Comparison of ENCODE assay signal across 7 cellular contexts in the genomic region with DNA sequence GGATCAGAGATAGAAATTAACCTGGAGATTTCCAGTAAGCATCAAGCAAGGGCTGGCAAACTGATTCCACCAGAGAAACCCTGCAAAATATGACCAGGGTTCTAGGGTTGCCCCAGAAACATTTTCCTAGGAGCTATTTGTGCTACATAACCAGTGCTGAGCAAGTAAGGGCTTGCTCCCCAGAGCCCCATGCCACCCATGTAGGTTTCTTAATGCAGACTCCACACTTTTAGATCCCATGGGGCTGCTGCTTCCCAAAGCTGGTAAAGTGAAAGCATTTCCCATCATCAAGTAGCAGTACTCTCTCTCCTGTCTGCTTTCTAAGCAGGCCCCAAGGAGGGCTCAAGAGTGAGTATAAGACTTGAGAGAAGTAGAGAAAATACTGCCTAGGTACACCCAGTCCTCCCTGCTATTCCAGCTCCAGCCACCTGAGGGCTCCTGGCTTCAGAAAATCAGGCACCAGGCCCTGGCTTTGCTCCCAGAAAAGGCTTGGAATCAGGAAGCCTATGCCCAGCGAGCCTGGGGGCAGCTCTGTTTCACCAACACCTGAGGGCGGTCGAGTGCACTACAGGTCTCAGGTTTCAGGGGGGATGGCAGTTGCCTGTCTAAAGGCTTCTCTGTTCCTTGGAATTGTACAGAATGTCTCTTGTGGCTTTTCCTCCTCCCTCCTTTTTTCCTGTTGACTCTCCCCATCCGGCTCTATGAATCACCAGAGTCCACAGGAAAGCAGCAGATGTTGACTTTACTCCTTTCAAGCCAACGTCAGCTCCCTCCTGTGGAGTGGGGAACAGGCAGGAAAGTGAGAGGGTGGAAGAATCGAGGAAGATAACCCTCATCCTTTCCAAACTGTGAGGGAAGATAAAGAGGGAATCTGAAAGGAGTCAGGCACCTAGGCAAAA. TPM values are rescaled to one million over a fixed set of nuclear protein-coding genes. Genes with fewer than 3 reads are reported as not detected.
DNase-seq lines count a peak whose midpoint lies in the region; ATAC-seq, FAIRE-seq and TF ChIP-seq lines count a peak whose summit lies in the region.

No MANE protein-coding gene starts in this region.

- no peak for FAIRE-seq in GM12891 (lab: Jason Lieb, UNC)

- peak overlapping the region; percentile 86 for H3K27ac ChIP-seq in right cardiac atrium (ENCODE audit: low read length)

- peaks cover 1% of the 10 kb centered on the region for H3K4me1 Mint-ChIP-seq in T-helper 17 cell
- peaks cover 29% of the 10 kb centered on the region for H3K4me1 Mint-ChIP-seq in progenitor cell of endocrine pancreas (ENCODE audit: low read depth)

- no peaks in the 10 kb centered on the region for H3K27me3 ChIP-seq in right cardiac atrium (ENCODE audit: control insufficient read depth, insufficient read depth)

- no peaks in the 10 kb centered on the region for H3K36me3 Mint-ChIP-seq in T-helper 17 cell (ENCODE audit: low read depth)
- no peaks in the 10 kb centered on the region for H3K36me3 Mint-ChIP-seq in progenitor cell of endocrine pancreas (ENCODE audit: insufficient read depth)

- H3K27ac Mint-ChIP-seq in T-helper 17 cell, result no peak overlapping the region
- H3K27ac Mint-ChIP-seq in progenitor cell of endocrine pancreas, result peak overlapping the region; percentile 94

- peak; percentile 76 for ATAC-seq in T-helper 17 cell
- ATAC-seq in right cardiac atrium, result peak; percentile 89 to 92
- ATAC-seq in GM18867 (IDR thresholded peaks at IDR 0.05; ENCODE audit: unreplicated experiment), result no peak

- no peaks in the 10 kb centered on the region for H3K9me3 Mint-ChIP-seq in progenitor cell of endocrine pancreas (ENCODE audit: low read depth)

- H3K4me3 Mint-ChIP-seq in T-helper 17 cell (no peak overlapping the region), progenitor cell of endocrine pancreas (ENCODE audit: low read depth) (peak overlapping the region; percentile 51)

- DNase-seq in GM12891 (ENCODE audit: insufficient read length, low spot score) (peak; percentile 42), NCI-H146 (lab: John Stamatoyannopoulos, UW) (peak; percentile 98), T-helper 17 cell (peak in 2 of 3 donors; percentile 15 to 44), astrocyte of the hippocampus (ENCODE audit: low read depth, low spot score) (peak; percentile 99), right cardiac atrium (peak; percentile 93 to 97 (median 94)), progenitor cell of endocrine pancreas (ENCODE audit: low spot score, unreplicated experiment) (peak; percentile 89)

- no peaks in the 10 kb centered on the region for H3K9me3 ChIP-seq in T-helper 17 cell (ENCODE audit: control insufficient read depth, low read length, poor library complexity, severe bottlenecking)
- H3K9me3 ChIP-seq in right cardiac atrium (ENCODE audit: control insufficient read depth, low read length), result no peaks in the 10 kb centered on the region

- intact Hi-C loops in right cardiac atrium (cut with DNase I), result loop anchor here (5.0 to 10.0 kb wide), 3 partner anchors 73 to 123 kb away; partner anchors contain the start of genes ANKRD34A (in 1 of the 4) and POLR3GL (in 1 of the 4)

- peaks cover 9% of the 10 kb centered on the region for H3K4me1 ChIP-seq in right cardiac atrium (ENCODE audit: control insufficient read depth, insufficient read depth, low read length)

- H3K27me3 Mint-ChIP-seq in T-helper 17 cell (no peaks in the 10 kb centered on the region), progenitor cell of endocrine pancreas (peaks cover 1% of the 10 kb centered on the region)

- peak overlapping the region; percentile 2 for H3K4me3 ChIP-seq in right cardiac atrium (ENCODE audit: low read length)

- TF ChIP-seq POLR2A in GM12891 (IDR thresholded peaks at IDR 0.05; ENCODE audit: low read depth, low read length), result no peak

- no peak for TF ChIP-seq CTCF in progenitor cell of endocrine pancreas (IDR thresholded peaks at IDR 0.05; ENCODE audit: unreplicated experiment)

- 1% methylated on average over 6 of the region's 6 CpGs for WGBS in right cardiac atrium

TF ChIP-seq in GM12891, 5 proteins besides CTCF, POLR2A, EP300 and RAD21:
- TF ChIP-seq POLR2AphosphoS5 (IDR thresholded peaks at IDR 0.05; ENCODE audit: low read depth, low read length), result no peak
- TF ChIP-seq TAF1 (IDR thresholded peaks at IDR 0.05; ENCODE audit: low read depth, low read length), result no peak
- no peak for TF ChIP-seq SPI1 (IDR thresholded peaks at IDR 0.05; ENCODE audit: low read depth, low read length)
- TF ChIP-seq PAX5 (IDR thresholded peaks at IDR 0.05; ENCODE audit: insufficient read depth, low read length, severe bottlenecking), result no peak
- TF ChIP-seq POU2F2 (IDR thresholded peaks at IDR 0.05; ENCODE audit: low read depth, low read length), result no peak
TF ChIP-seq in GM12891: peak in this region for 0.

RNA-seq across cellular contexts. Expression of gene ANKRD35, which starts 6.2 kb away (rescaled TPM):
- polyA plus RNA-seq in GM12891 (2012; ENCODE audit: low read depth, missing spikeins), result not detected
- total RNA-seq in T-helper 17 cell (not detected), right cardiac atrium (1 to 10 TPM; 1.9 to 2.3 (median 2.1) TPM), progenitor cell of endocrine pancreas (0.31 TPM in 2 replicates)
- polyA plus RNA-seq in right cardiac atrium, result 1.4 TPM

RNA-seq across cellular contexts. Expression of gene ITGA10, which starts 18.0 kb away (rescaled TPM):
- 0.42 TPM for polyA plus RNA-seq in GM12891 (2012; ENCODE audit: low read depth, missing spikeins)
- 1 to 10 TPM in 1 of 2 donors, under 1 TPM in 1; 0.70 to 1.3 TPM for total RNA-seq in T-helper 17 cell
- total RNA-seq in right cardiac atrium, result 10 to 100 TPM; 10.2 to 29.0 (median 12.6) TPM
- 5.6 TPM for polyA plus RNA-seq in right cardiac atrium
- total RNA-seq in progenitor cell of endocrine pancreas, result 0.81 and 0.89 TPM in 2 replicates

RNA-seq across cellular contexts. Expression of gene PEX11B, which starts 26.7 kb away (rescaled TPM):
- polyA plus RNA-seq in GM12891 (2012; ENCODE audit: low read depth, missing spikeins), result 33.9 TPM
- 10 to 100 TPM; 15.7 TPM for total RNA-seq in T-helper 17 cell
- total RNA-seq in right cardiac atrium, result 10 to 100 TPM; 21.4 to 23.7 (median 22.4) TPM
- 22.8 TPM for polyA plus RNA-seq in right cardiac atrium
- total RNA-seq in progenitor cell of endocrine pancreas, result 21.1 and 23.9 TPM in 2 replicates

RNA-seq across cellular contexts. Expression of gene PIAS3, which starts 33.0 kb away (rescaled TPM):
- polyA plus RNA-seq in GM12891 (2012; ENCODE audit: low read depth, missing spikeins), result 10.4 TPM
- total RNA-seq in T-helper 17 cell (10 to 100 TPM; 19.0 to 20.0 TPM), right cardiac atrium (10 to 100 TPM; 16.9 to 19.4 (median 18.8) TPM), progenitor cell of endocrine pancreas (36.9 and 38.2 TPM in 2 replicates)
- polyA plus RNA-seq in right cardiac atrium, result 16.6 TPM

RNA-seq across cellular contexts. Expression of gene RBM8A, which starts 35.4 kb away (rescaled TPM):
- polyA plus RNA-seq in GM12891 (2012; ENCODE audit: low read depth, missing spikeins), result 178 TPM
- total RNA-seq in T-helper 17 cell, result 100 to 1,000 TPM; 126 to 130 TPM
- total RNA-seq in right cardiac atrium, result 10 to 100 TPM; 68.6 to 94.5 (median 74.4) TPM
- 64.1 TPM for polyA plus RNA-seq in right cardiac atrium
- total RNA-seq in progenitor cell of endocrine pancreas, result 163 and 173 TPM in 2 replicates

Comparison
In these comparisons a context has a peak if more than half of its experiments do, and no peak if none do; other contexts are left out.
1. DNase-seq: peak in every context shown above with its lines; median percentile 99 in astrocyte of the hippocampus; 98 in NCI-H146; 94 in right cardiac atrium; 89 in progenitor cell of endocrine pancreas; 42 in GM12891; 30 in T-helper 17 cell.